ENCODE assay signal across 1 cellular context in genomic region chr4:38781854-38782261, GRCh38.
TF ChIP-seq lines count a peak whose summit lies in the region.

No MANE protein-coding gene starts in this region.

TF ChIP-seq in GM12878, 131 proteins besides CTCF, POLR2A, EP300 and RAD21 (continues in another document):
- TF ChIP-seq TCF7 (IDR thresholded peaks at IDR 0.05; ENCODE audit: borderline replicate concordance): no peak
- no peak for TF ChIP-seq RBBP5 (conservative IDR thresholded peaks at IDR 0.05)
- no peak for TF ChIP-seq BMI1 (IDR thresholded peaks at IDR 0.05; ENCODE audit: borderline replicate concordance)
- TF ChIP-seq FOXK2 (IDR thresholded peaks at IDR 0.05): no peak
- TF ChIP-seq ZBTB40 (IDR thresholded peaks at IDR 0.05; ENCODE audit: borderline replicate concordance): no peak
- TF ChIP-seq RFX5 (IDR thresholded peaks at IDR 0.05; ENCODE audit: low read depth, low read length): no peak
- no peak for TF ChIP-seq EZH2 (IDR thresholded peaks at IDR 0.05; ENCODE audit: borderline replicate concordance, control insufficient read depth, low read depth, low read length)
- no peak for TF ChIP-seq LARP7 (IDR thresholded peaks at IDR 0.05)
- no peak; the same call in 1 of the 2 replicates for TF ChIP-seq BACH1 (IDR thresholded peaks at IDR 0.05; ENCODE audit: borderline replicate concordance)
- TF ChIP-seq PML (IDR thresholded peaks at IDR 0.05; ENCODE audit: low read length): no peak
- no peak for TF ChIP-seq HSF1 (IDR thresholded peaks at IDR 0.05; ENCODE audit: low read depth, low read length)
- no peak for TF ChIP-seq SUPT20H (IDR thresholded peaks at IDR 0.05; ENCODE audit: borderline replicate concordance, control insufficient read depth, low read depth, low read length)
- peak; percentile 94 for TF ChIP-seq SPI1 (IDR thresholded peaks at IDR 0.05; ENCODE audit: borderline replicate concordance, insufficient read depth, low read depth, low read length)
- no peak for TF ChIP-seq PAX5 (IDR thresholded peaks at IDR 0.05; ENCODE audit: borderline replicate concordance, low read depth, low read length)
- TF ChIP-seq USF1 (IDR thresholded peaks at IDR 0.05; ENCODE audit: borderline replicate concordance, extremely low read length, insufficient read depth, low read depth, low read length): no peak
- no peak for TF ChIP-seq STAT1 (conservative IDR thresholded peaks at IDR 0.05)
- peak; percentile 31; the same call in 1 of the 2 replicates for TF ChIP-seq RAD51 (IDR thresholded peaks at IDR 0.05)
- TF ChIP-seq PBX3 (IDR thresholded peaks at IDR 0.05; ENCODE audit: insufficient replicate concordance, low read depth, low read length): no peak
- TF ChIP-seq PKNOX1 (IDR thresholded peaks at IDR 0.05): no peak
- TF ChIP-seq MXI1 (IDR thresholded peaks at IDR 0.05; ENCODE audit: low read depth, low read length): no peak; the same call in 1 of the 2 replicates
- peak; percentile 94 for TF ChIP-seq YY1 (IDR thresholded peaks at IDR 0.05; ENCODE audit: low read depth, low read length)
- no peak for TF ChIP-seq CBFB (IDR thresholded peaks at IDR 0.05; ENCODE audit: low read depth)
- TF ChIP-seq GABPA (IDR thresholded peaks at IDR 0.05; ENCODE audit: low read depth): no peak
- no peak for TF ChIP-seq TCF3 (IDR thresholded peaks at IDR 0.05; ENCODE audit: borderline replicate concordance, insufficient read depth, low read depth, low read length)
- TF ChIP-seq WRNIP1 (IDR thresholded peaks at IDR 0.05; ENCODE audit: borderline replicate concordance, low read depth, low read length): 0 out of 2 replicates have a peak, but pooled peaks have one; percentile 44
- no peak for TF ChIP-seq E2F8 (IDR thresholded peaks at IDR 0.05; ENCODE audit: low read depth, partially characterized antibody)
- TF ChIP-seq MYC (IDR thresholded peaks at IDR 0.05; ENCODE audit: insufficient read depth, insufficient read length, insufficient replicate concordance, low read length, severe bottlenecking): no peak
- TF ChIP-seq IKZF1 (conservative IDR thresholded peaks at IDR 0.05): 0 out of 2 replicates have a peak, but pooled peaks have one; percentile 7
- TF ChIP-seq BCL11A (IDR thresholded peaks at IDR 0.05; ENCODE audit: low read depth, low read length): no peak
- TF ChIP-seq ZNF217 (IDR thresholded peaks at IDR 0.05): no peak
- TF ChIP-seq ZZZ3 (IDR thresholded peaks at IDR 0.05; ENCODE audit: control insufficient read depth, insufficient read length, low read depth): no peak
- no peak for TF ChIP-seq CHD2 (IDR thresholded peaks at IDR 0.05; ENCODE audit: borderline replicate concordance, low read depth, low read length)
- TF ChIP-seq CEBPB (IDR thresholded peaks at IDR 0.05; ENCODE audit: borderline replicate concordance in 1 of 2, low read depth in 2 of 2, low read length in 2 of 2): no peak
- TF ChIP-seq E2F4 (IDR thresholded peaks at IDR 0.05; ENCODE audit: low read depth, low read length): no peak
- no peak for TF ChIP-seq FOXM1 (IDR thresholded peaks at IDR 0.05; ENCODE audit: low read depth, low read length)
- no peak for TF ChIP-seq NFXL1 (IDR thresholded peaks at IDR 0.05; ENCODE audit: borderline replicate concordance)
- no peak for TF ChIP-seq KDM1A (IDR thresholded peaks at IDR 0.05; ENCODE audit: borderline replicate concordance)
- TF ChIP-seq SP1 (IDR thresholded peaks at IDR 0.05; ENCODE audit: low read depth, low read length): no peak
- TF ChIP-seq CREB1 (IDR thresholded peaks at IDR 0.05; ENCODE audit: low read depth): no peak; the same call in 1 of the 2 replicates
- no peak for TF ChIP-seq HDAC2 (IDR thresholded peaks at IDR 0.05)
- TF ChIP-seq SMAD1 (IDR thresholded peaks at IDR 0.05; ENCODE audit: low read depth, partially characterized antibody): no peak
- TF ChIP-seq REST (IDR thresholded peaks at IDR 0.05; ENCODE audit: low read depth, low read length): 0 out of 2 replicates have a peak, but pooled peaks have one; percentile 30
- no peak for TF ChIP-seq KLF5 (IDR thresholded peaks at IDR 0.05; ENCODE audit: partially characterized antibody)
- TF ChIP-seq CBX5 (IDR thresholded peaks at IDR 0.05; ENCODE audit: low read depth): 0 out of 2 replicates have a peak, but pooled peaks have one; percentile 14
- no peak for TF ChIP-seq RELA (IDR thresholded peaks at IDR 0.05; ENCODE audit: borderline replicate concordance, partially characterized antibody)
- TF ChIP-seq ZNF622 (IDR thresholded peaks at IDR 0.05): no peak
- no peak for TF ChIP-seq IRF5 (IDR thresholded peaks at IDR 0.05; ENCODE audit: borderline replicate concordance)
- TF ChIP-seq NRF1 (conservative IDR thresholded peaks at IDR 0.05; ENCODE audit: low read depth, low read length): no peak
- no peak for TF ChIP-seq CHD1 (IDR thresholded peaks at IDR 0.05; ENCODE audit: low read depth, low read length)
- TF ChIP-seq SMAD5 (IDR thresholded peaks at IDR 0.05; ENCODE audit: low read depth): peak; percentile 73
- no peak for TF ChIP-seq TARDBP (IDR thresholded peaks at IDR 0.05; ENCODE audit: borderline replicate concordance)
